In the genomic region with DNA sequence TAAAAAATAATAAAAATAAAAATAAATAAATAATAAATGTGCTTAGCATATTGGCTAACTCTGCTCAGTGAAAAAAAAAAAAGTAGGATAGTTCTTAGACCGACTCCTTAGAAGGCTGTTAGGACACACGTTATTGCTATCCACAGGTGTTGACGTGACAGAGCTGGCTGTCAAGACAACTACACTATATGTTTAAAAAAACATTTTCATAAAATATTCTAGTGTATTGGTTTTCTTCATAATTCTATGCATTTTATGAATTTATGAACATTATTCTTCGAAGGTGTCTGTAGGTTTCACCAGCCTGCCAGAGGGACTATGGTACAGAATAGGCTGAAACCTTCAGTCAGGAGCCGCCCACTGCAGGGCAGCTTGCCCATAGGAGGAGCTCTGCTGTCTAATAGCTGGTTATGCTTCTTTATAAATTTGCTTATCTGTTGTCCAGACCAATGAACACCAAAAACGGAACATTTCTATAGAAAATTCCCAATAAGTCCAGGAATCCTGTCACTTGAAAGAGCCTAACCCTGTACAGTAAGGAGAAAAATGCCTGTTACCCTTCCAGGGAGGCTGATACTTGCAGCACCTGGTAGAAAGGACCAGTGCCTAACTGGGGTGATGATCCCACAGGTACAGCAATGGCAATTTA, we compare ENCODE assay signal across 13 cellular contexts. TPM values are rescaled to one million over a fixed set of nuclear protein-coding genes. Genes with fewer than 3 reads are reported as not detected.
A peak's percentile ranks its signal among the peaks of the same experiment; 100 is the strongest.
DNase-seq lines count a peak whose midpoint lies in the region; ATAC-seq and TF ChIP-seq lines count a peak whose summit lies in the region.
"Had no signal": no experiment of that assay in that cellular context is flagged by ENCODE, and none has a peak within 500 bp of the region (broad histone marks: within the 10 kb centered on the region; RNA-seq: fewer than 3 reads in every experiment).

No MANE protein-coding gene starts in this region.

- CTCF ChIA-PET in mammary epithelial cell (lab: Charles Lee; ENCODE audit: low non-redundant PET): no interaction called here

- intact Hi-C loops in mammary epithelial cell (cut with micrococcal nuclease): no loop called here

- no peak overlapping the region for H2AK5ac ChIP-seq in mesenchymal stem cell (ENCODE audit: low read length, severe bottlenecking)

- H2AFZ ChIP-seq in Loucy (ENCODE audit: low read length) (no peak overlapping the region), mammary epithelial cell (ENCODE audit: low read depth, low read length) (no peak overlapping the region), mesenchymal stem cell (ENCODE audit: low read depth, low read length) (no peak overlapping the region)

- no peak overlapping the region for H2BK15ac ChIP-seq in mesenchymal stem cell (ENCODE audit: low read depth, poor library complexity, severe bottlenecking)

- H3K9me2 ChIP-seq in Loucy (replicated peaks; ENCODE audit: low read depth, low read length): no peaks in the 10 kb centered on the region

- no peak for ATAC-seq in HG02678 (IDR thresholded peaks at IDR 0.05; ENCODE audit: unreplicated experiment)
- ATAC-seq: stimulated activated naive CD8-positive, alpha-beta T cell treated with anti-CD3 and anti-CD28 coated beads, Interleukin-15, amount 100 ng/mL, for 72 hours had no signal

- no peaks in the 10 kb centered on the region for H3F3A ChIP-seq in Loucy (ENCODE audit: low read depth)

- no peak overlapping the region for H4K8ac ChIP-seq in mesenchymal stem cell (ENCODE audit: low read length)

- DNase-seq in mammary epithelial cell: peak; percentile 68
- no peak for DNase-seq in mesenchymal stem cell
- no peak for DNase-seq in cortex of kidney (lab: John Stamatoyannopoulos, UW)
- no peak for DNase-seq in NCI-H1092 (lab: John Stamatoyannopoulos, UW)
- no peak for DNase-seq in central memory CD4-positive, alpha-beta T cell
- DNase-seq: amniotic stem cell; CD4-positive, alpha-beta memory T cell; NCI-H524; stimulated activated CD4-positive, alpha-beta T cell treated with anti-CD3 and anti-CD28 coated beads, Interleukin-4, amount 100 ng/mL, for 4 hours; stimulated activated naive CD8-positive, alpha-beta T cell treated with anti-CD3 and anti-CD28 coated beads, Interleukin-15, amount 100 ng/mL, for 72 hours had no signal

- H3K4me3 ChIP-seq in Loucy (ENCODE audit: low read length, poor library complexity, severe bottlenecking) (no peak overlapping the region), mammary epithelial cell (replicated peaks in 1 of 3; ENCODE audit: insufficient read depth in 1 of 3, low read depth in 2 of 3, low read length in 3 of 3) (no peak overlapping the region), mesenchymal stem cell (ENCODE audit: insufficient read depth in 1 of 2, low read depth in 1 of 2, low read length in 2 of 2) (no peak overlapping the region)

- H3K36me3 ChIP-seq in Loucy (ENCODE audit: insufficient read depth, low read length) (no peaks in the 10 kb centered on the region), mammary epithelial cell (ENCODE audit: insufficient read depth, low read length) (peaks cover 16% of the 10 kb centered on the region), mesenchymal stem cell (ENCODE audit: control insufficient read depth in 1 of 2, insufficient read depth in 2 of 2, low read depth in 1 of 2, low read length in 2 of 2) (peaks cover 4 to 10% of the 10 kb centered on the region in 2 experiments)

- H2BK12ac ChIP-seq in mesenchymal stem cell (ENCODE audit: low read length in 2 of 2): no peak overlapping the region

- no peaks in the 10 kb centered on the region for H3K79me2 ChIP-seq in Loucy (ENCODE audit: insufficient read depth, low read length)
- peaks cover 14% of the 10 kb centered on the region for H3K79me2 ChIP-seq in mammary epithelial cell (ENCODE audit: insufficient read depth, low read length)

- WGBS in mammary epithelial cell (ENCODE audit: low coverage, missing lambda C conversion rate): 81% methylated on average over 6 of the region's 6 CpGs
- 100% methylated on average over 5 of the region's 6 CpGs for WGBS in mesenchymal stem cell

- H4K91ac ChIP-seq in mesenchymal stem cell (ENCODE audit: low read length): no peak overlapping the region

- peak overlapping the region; percentile 39; the same call in 1 of the 2 replicates for H3K27ac ChIP-seq in C4-2B
- H3K27ac ChIP-seq in mammary epithelial cell (ENCODE audit: insufficient read depth, low read depth, low read length): peak overlapping the region; percentile 61
- H3K27ac ChIP-seq in mesenchymal stem cell (ENCODE audit: low read length, poor library complexity, severe bottlenecking): peak overlapping the region; percentile 30

- no peak overlapping the region for H3K14ac ChIP-seq in mesenchymal stem cell (ENCODE audit: low read length in 2 of 2)

- in situ Hi-C loops in mammary epithelial cell (cut with MboI; ENCODE audit: low sequenced_read_pairs in 2 of 2): no loop called here

- no peak overlapping the region for H3K23ac ChIP-seq in mesenchymal stem cell (ENCODE audit: low read length in 2 of 2)

- H3K4ac ChIP-seq in mesenchymal stem cell (ENCODE audit: low read depth in 1 of 2, low read length in 2 of 2): no peak overlapping the region

- no peak overlapping the region for H3K4me2 ChIP-seq in Loucy (ENCODE audit: low read depth, low read length, poor library complexity, severe bottlenecking)
- H3K4me2 ChIP-seq in mammary epithelial cell (ENCODE audit: insufficient read depth, low read depth, low read length): no peak overlapping the region
- no peak overlapping the region for H3K4me2 ChIP-seq in mesenchymal stem cell (ENCODE audit: low read length, poor library complexity, severe bottlenecking)

- no peaks in the 10 kb centered on the region for H3K9me3 ChIP-seq in Loucy (ENCODE audit: insufficient read depth, low read depth, low read length)
- H3K9me3 ChIP-seq in mammary epithelial cell (replicated peaks; ENCODE audit: insufficient read depth, low read length): no peaks in the 10 kb centered on the region
- no peaks in the 10 kb centered on the region for H3K9me3 ChIP-seq in mesenchymal stem cell (ENCODE audit: control insufficient read depth, low read length)

- H3K4me1 ChIP-seq in Loucy (ENCODE audit: insufficient read depth, low read length, poor library complexity, severe bottlenecking) (no peaks in the 10 kb centered on the region), mammary epithelial cell (ENCODE audit: insufficient read depth, low read length) (peaks cover 60% of the 10 kb centered on the region), mesenchymal stem cell (ENCODE audit: control insufficient read depth, insufficient read depth, low read depth, low read length) (peaks cover 6% of the 10 kb centered on the region)

- H2BK120ac ChIP-seq in mesenchymal stem cell (ENCODE audit: low read depth, low read length): no peak overlapping the region

- no peaks in the 10 kb centered on the region for H3K79me1 ChIP-seq in mesenchymal stem cell (replicated peaks; ENCODE audit: low read length, poor library complexity, severe bottlenecking)

- peak overlapping the region; percentile 16 to 25 for H3K18ac ChIP-seq in mesenchymal stem cell (ENCODE audit: low read depth in 1 of 2, low read length in 2 of 2)

- H3K27me3 ChIP-seq in Loucy (ENCODE audit: insufficient read depth, low read length, poor library complexity, severe bottlenecking): no peaks in the 10 kb centered on the region
- no peaks in the 10 kb centered on the region for H3K27me3 ChIP-seq in mammary epithelial cell (ENCODE audit: insufficient read depth, low read length)
- H3K27me3 ChIP-seq in mesenchymal stem cell (ENCODE audit: control insufficient read depth in 1 of 2, insufficient read depth in 1 of 2, low read length in 2 of 2): no peaks in the 10 kb centered on the region

- no peak overlapping the region for H2BK5ac ChIP-seq in mesenchymal stem cell (ENCODE audit: low read depth, low read length, poor library complexity, severe bottlenecking)

- no TSS peak for BruUV-seq in mammary epithelial cell (replicated peaks; lab: Mats Ljungman, UMichigan)

- dilution Hi-C loops in mammary epithelial cell (cut with HindIII; ENCODE audit: low sequenced_read_pairs): no loop called here

- H3K9ac ChIP-seq in Loucy (ENCODE audit: low read depth, low read length, poor library complexity, severe bottlenecking) (no peak overlapping the region), mammary epithelial cell (ENCODE audit: insufficient read depth, low read length) (no peak overlapping the region), mesenchymal stem cell (ENCODE audit: low read length) (no peak overlapping the region)

- H4K20me1 ChIP-seq in Loucy (ENCODE audit: insufficient read depth, low read length, poor library complexity, severe bottlenecking) (no peaks in the 10 kb centered on the region), mammary epithelial cell (ENCODE audit: insufficient read depth, low read length) (no peaks in the 10 kb centered on the region)

- TF ChIP-seq CTCF in C4-2B (conservative IDR thresholded peaks at IDR 0.05): peak; percentile 18; the same call in 1 of the 2 replicates
- TF ChIP-seq CTCF in Loucy (conservative IDR thresholded peaks at IDR 0.05; ENCODE audit: low read length): 0 out of 2 replicates have a peak, but pooled peaks have one; percentile 10
- TF ChIP-seq CTCF in mammary epithelial cell (conservative IDR thresholded peaks at IDR 0.05 in 1 of 2, IDR thresholded peaks at IDR 0.05 in 1 of 2; ENCODE audit: extremely low read depth in 1 of 2, insufficient read depth in 1 of 2, low read depth in 1 of 2, low read length in 2 of 2): peak in 1 of 2 donors; percentile 17

RNA-seq across cellular contexts. Expression of a gene that starts 9.1 kb away (rescaled TPM):
- 100 to 1,000 TPM; 121 to 246 TPM for total RNA-seq in mammary epithelial cell
- 285 TPM for polyA plus RNA-seq in mammary epithelial cell
- 178 TPM for polyA minus RNA-seq in mammary epithelial cell
- polyA plus RNA-seq in mesenchymal stem cell (2013, experiment 1 of 2): 80.3 TPM
- 86.8 TPM for polyA plus RNA-seq in mesenchymal stem cell (2013, experiment 2 of 2)
- total RNA-seq: CD4-positive, alpha-beta memory T cell had no signal
- polyA plus RNA-seq: CD4-positive, alpha-beta memory T cell had no signal

RNA-seq across cellular contexts. Expression of a gene that starts 34.9 kb away (rescaled TPM):
- total RNA-seq in mammary epithelial cell: not detected
- not detected for polyA plus RNA-seq in mammary epithelial cell
- not detected for polyA minus RNA-seq in mammary epithelial cell
- 0.94 TPM for polyA plus RNA-seq in mesenchymal stem cell (2013, experiment 1 of 2)
- polyA plus RNA-seq in mesenchymal stem cell (2013, experiment 2 of 2): 0.88 TPM
- total RNA-seq: CD4-positive, alpha-beta memory T cell had no signal
- polyA plus RNA-seq: CD4-positive, alpha-beta memory T cell had no signal
